2 cellular contexts compared by ENCODE assay signal in genomic region chr9:36574045-36574444, GRCh38.
TF ChIP-seq lines count a peak whose summit lies in the region.

No MANE protein-coding gene starts in this region.

TF ChIP-seq in HEK293, 187 proteins besides CTCF, POLR2A, EP300 and RAD21:
- TF ChIP-seq ZNF76 (tag by site-specific recombination; IDR thresholded peaks at IDR 0.05; ENCODE audit: borderline replicate concordance, low read depth) = 0 out of 2 replicates have a peak, but pooled peaks have one; percentile 20

TF ChIP-seq in GM12878, 131 proteins besides CTCF, POLR2A, EP300 and RAD21:
- TF ChIP-seq CBFB (IDR thresholded peaks at IDR 0.05; ENCODE audit: low read depth) (0 out of 2 replicates have a peak, but pooled peaks have one; percentile 9), MLLT1 (IDR thresholded peaks at IDR 0.05) (peak; percentile 21; the same call in 1 of the 2 replicates), ZNF687 (IDR thresholded peaks at IDR 0.05) (0 out of 2 replicates have a peak, but pooled peaks have one; percentile 40)
